1 cellular context compared by ENCODE assay signal in genomic region chr16:67489401-67490083, GRCh38.
TF ChIP-seq lines count a peak whose summit lies in the region.

No MANE protein-coding gene starts in this region.

TF ChIP-seq in H1, 55 proteins besides CTCF, POLR2A, EP300 and RAD21:
- TF ChIP-seq BACH1 (IDR thresholded peaks at IDR 0.05; ENCODE audit: low read length) (no peak), JUND (IDR thresholded peaks at IDR 0.05; ENCODE audit: low read length) (no peak), ZNF274 (IDR thresholded peaks at IDR 0.05; ENCODE audit: borderline replicate concordance, extremely low read depth, low read length) (no peak), SUZ12 (IDR thresholded peaks at IDR 0.05; ENCODE audit: low read length) (0 out of 2 replicates have a peak, but pooled peaks have one; percentile 5), KDM5A (IDR thresholded peaks at IDR 0.05; ENCODE audit: low read length) (no peak)
